ENCODE assay signal across 18 cellular contexts in genomic region chr15:41961014-41961518, GRCh38. TPM values are rescaled to one million over a fixed set of nuclear protein-coding genes. Genes with fewer than 3 reads are reported as not detected.
DNase-seq lines count a peak whose midpoint lies in the region; ATAC-seq, FAIRE-seq and TF ChIP-seq lines count a peak whose summit lies in the region.
"Had no signal": no experiment of that assay in that cellular context is flagged by ENCODE, and none has a peak within 500 bp of the region (broad histone marks: within the 10 kb centered on the region; RNA-seq: fewer than 3 reads in every experiment).

No MANE protein-coding gene starts in this region.

- H3K9me3 ChIP-seq in WERI-Rb-1 (ENCODE audit: severe bottlenecking): no peaks in the 10 kb centered on the region
- H3K9me3 ChIP-seq: BE2C had no signal

- H3K27me3 ChIP-seq in WERI-Rb-1 (ENCODE audit: insufficient read depth, low read depth, severe bottlenecking): no peaks in the 10 kb centered on the region
- H3K27me3 ChIP-seq: BE2C had no signal

- H3K36me3 Mint-ChIP-seq in progenitor cell of endocrine pancreas (ENCODE audit: insufficient read depth): peaks cover 11% of the 10 kb centered on the region

- H3K36me3 ChIP-seq in WERI-Rb-1: no peaks in the 10 kb centered on the region
- H3K36me3 ChIP-seq: BE2C had no signal

- no peak overlapping the region for H3K4me3 ChIP-seq in WERI-Rb-1 (ENCODE audit: low read depth, low read length)

- H3K27ac Mint-ChIP-seq in progenitor cell of endocrine pancreas: peak overlapping the region; percentile 98

- H3K4me3 Mint-ChIP-seq in progenitor cell of endocrine pancreas (ENCODE audit: low read depth): no peak overlapping the region
- H3K4me3 Mint-ChIP-seq: activated T-helper 17 cell treated with anti-CD3 and anti-CD28 coated beads, Interleukin-2, amount 50 U/mL, for 72 hours had no signal

- H3K27me3 Mint-ChIP-seq in progenitor cell of endocrine pancreas: no peaks in the 10 kb centered on the region
- H3K27me3 Mint-ChIP-seq: activated T-helper 17 cell treated with anti-CD3 and anti-CD28 coated beads, Interleukin-2, amount 50 U/mL, for 72 hours had no signal

- DNase-seq in Daoy (ENCODE audit: low read depth) (peak; percentile 25), RCC 7860 (ENCODE audit: low spot score) (peak; percentile 88), glomerular visceral epithelial cell (ENCODE audit: extremely low spot score) (peak; percentile 78), progenitor cell of endocrine pancreas (ENCODE audit: low spot score, unreplicated experiment) (no peak), WERI-Rb-1 (no peak), C1 segment of cervical spinal cord (lab: John Stamatoyannopoulos, UW) (no peak)
- DNase-seq: amniotic stem cell, BE2C, DMS79 treated with DMSO at 0.1 percent for 48 hours, NCI-H2081, SHP77 treated with DMSO at 0.1 percent for 48 hours, T1000 had no signal

- peaks cover 17% of the 10 kb centered on the region for H3K4me1 Mint-ChIP-seq in progenitor cell of endocrine pancreas (ENCODE audit: low read depth)

- peak; percentile 93 for FAIRE-seq in RCC 7860 (lab: Jason Lieb, UNC)

- no peak overlapping the region for H3K27ac ChIP-seq in WERI-Rb-1
- H3K27ac ChIP-seq: parathyroid adenoma had no signal

- TF ChIP-seq CTCF in progenitor cell of endocrine pancreas (IDR thresholded peaks at IDR 0.05; ENCODE audit: unreplicated experiment) (no peak), WERI-Rb-1 (IDR thresholded peaks at IDR 0.05; ENCODE audit: low read depth, low read length) (no peak)

- ATAC-seq in HG02610 (IDR thresholded peaks at IDR 0.05; ENCODE audit: unreplicated experiment): no peak
- no peak for ATAC-seq in GM21390 (IDR thresholded peaks at IDR 0.05; ENCODE audit: unreplicated experiment)
- ATAC-seq: activated T-helper 17 cell treated with anti-CD3 and anti-CD28 coated beads, Interleukin-2, amount 50 U/mL, for 72 hours had no signal

- peaks cover 9% of the 10 kb centered on the region for H3K9me3 Mint-ChIP-seq in progenitor cell of endocrine pancreas (ENCODE audit: low read depth)
- H3K9me3 Mint-ChIP-seq: activated T-helper 17 cell treated with anti-CD3 and anti-CD28 coated beads, Interleukin-2, amount 50 U/mL, for 72 hours had no signal

RNA-seq across cellular contexts. Expression of gene EHD4, which starts 11.3 kb away (rescaled TPM):
- total RNA-seq in Daoy (2014; rRNA removed; shearing (Covaris generic)): 21.9 and 26.9 TPM in 2 replicates
- 17.2 and 18.4 TPM in 2 replicates for total RNA-seq in progenitor cell of endocrine pancreas

RNA-seq across cellular contexts. Expression of gene PLA2G4E, which starts 59.8 kb away (rescaled TPM):
- not detected in 2 replicates for total RNA-seq in Daoy (2014; rRNA removed; shearing (Covaris generic))
- total RNA-seq in progenitor cell of endocrine pancreas: 0.09 TPM in 1 of 2 replicates, not detected in the other
- total RNA-seq: HT1080, mononuclear cell had no signal

Comparison
In these comparisons a context has a peak if more than half of its experiments do, and no peak if none do; other contexts are left out.
1. DNase-seq: peak in Daoy (single experiment), RCC 7860 (single experiment) and glomerular visceral epithelial cell (single experiment); none in progenitor cell of endocrine pancreas (single experiment), WERI-Rb-1 (single experiment) and C1 segment of cervical spinal cord (0 of 14).